Comparison of ENCODE assay signal across 3 cellular contexts in the genomic region with DNA sequence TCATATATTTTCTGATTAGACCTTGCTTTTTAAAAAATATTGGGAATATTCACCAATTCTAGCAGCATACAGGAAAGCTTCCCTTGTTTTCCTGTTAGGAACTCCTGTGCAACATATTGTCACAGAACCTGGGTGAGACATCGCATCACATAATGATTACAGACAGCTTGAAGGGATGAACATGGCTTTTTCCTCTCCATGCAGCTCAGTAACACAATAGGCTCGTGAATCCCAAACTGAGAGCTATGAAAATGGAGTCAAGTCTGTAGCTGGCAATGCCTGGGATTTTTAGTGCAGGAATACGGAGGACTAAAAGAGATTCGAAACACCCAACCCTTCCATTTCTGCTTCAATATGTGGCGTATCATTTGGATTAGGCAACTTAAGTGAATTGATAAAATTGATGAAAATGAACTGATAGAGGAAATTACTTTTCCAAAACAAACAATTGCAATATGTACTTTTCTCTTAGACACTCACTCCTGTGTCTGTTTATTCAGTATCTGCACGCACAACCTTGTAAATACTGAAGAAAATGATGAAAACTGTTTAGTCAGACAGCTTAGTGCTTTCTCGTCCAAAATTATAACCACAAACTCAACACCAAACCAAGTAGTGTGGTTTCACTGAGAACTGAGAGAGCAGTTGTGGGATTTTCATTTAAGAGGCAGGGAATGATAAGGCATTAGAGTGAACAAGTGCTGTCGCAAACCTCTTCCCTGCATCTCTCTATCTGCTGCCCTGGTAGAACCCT.
TF ChIP-seq lines count a peak whose summit lies in the region.

No MANE protein-coding gene starts in this region.

TF ChIP-seq in liver, 16 proteins besides CTCF, POLR2A, EP300 and RAD21:
- peak in 1 of 2 donors; percentile 53 for TF ChIP-seq RXRA (IDR thresholded peaks at IDR 0.05)
- TF ChIP-seq, protein P1, sequence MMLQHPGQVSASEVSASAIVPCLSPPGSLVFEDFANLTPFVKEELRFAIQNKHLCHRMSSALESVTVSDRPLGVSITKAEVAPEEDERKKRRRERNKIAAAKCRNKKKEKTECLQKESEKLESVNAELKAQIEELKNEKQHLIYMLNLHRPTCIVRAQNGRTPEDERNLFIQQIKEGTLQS (IDR thresholded peaks at IDR 0.05) = no peak
- no peak for TF ChIP-seq GABPA (IDR thresholded peaks at IDR 0.05 in 1 of 2, conservative IDR thresholded peaks at IDR 0.05 in 1 of 2)
- TF ChIP-seq NR2F2 (IDR thresholded peaks at IDR 0.05) = no peak
- TF ChIP-seq TAF1 (conservative IDR thresholded peaks at IDR 0.05) = no peak
- TF ChIP-seq HNF4A (conservative IDR thresholded peaks at IDR 0.05) = peak; percentile 19 to 50
- TF ChIP-seq, protein P2, sequence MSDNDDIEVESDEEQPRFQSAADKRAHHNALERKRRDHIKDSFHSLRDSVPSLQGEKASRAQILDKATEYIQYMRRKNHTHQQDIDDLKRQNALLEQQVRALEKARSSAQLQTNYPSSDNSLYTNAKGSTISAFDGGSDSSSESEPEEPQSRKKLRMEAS (IDR thresholded peaks at IDR 0.05) = peak; percentile 34
- no peak for TF ChIP-seq HNF4G (IDR thresholded peaks at IDR 0.05)
- TF ChIP-seq, protein P3, sequence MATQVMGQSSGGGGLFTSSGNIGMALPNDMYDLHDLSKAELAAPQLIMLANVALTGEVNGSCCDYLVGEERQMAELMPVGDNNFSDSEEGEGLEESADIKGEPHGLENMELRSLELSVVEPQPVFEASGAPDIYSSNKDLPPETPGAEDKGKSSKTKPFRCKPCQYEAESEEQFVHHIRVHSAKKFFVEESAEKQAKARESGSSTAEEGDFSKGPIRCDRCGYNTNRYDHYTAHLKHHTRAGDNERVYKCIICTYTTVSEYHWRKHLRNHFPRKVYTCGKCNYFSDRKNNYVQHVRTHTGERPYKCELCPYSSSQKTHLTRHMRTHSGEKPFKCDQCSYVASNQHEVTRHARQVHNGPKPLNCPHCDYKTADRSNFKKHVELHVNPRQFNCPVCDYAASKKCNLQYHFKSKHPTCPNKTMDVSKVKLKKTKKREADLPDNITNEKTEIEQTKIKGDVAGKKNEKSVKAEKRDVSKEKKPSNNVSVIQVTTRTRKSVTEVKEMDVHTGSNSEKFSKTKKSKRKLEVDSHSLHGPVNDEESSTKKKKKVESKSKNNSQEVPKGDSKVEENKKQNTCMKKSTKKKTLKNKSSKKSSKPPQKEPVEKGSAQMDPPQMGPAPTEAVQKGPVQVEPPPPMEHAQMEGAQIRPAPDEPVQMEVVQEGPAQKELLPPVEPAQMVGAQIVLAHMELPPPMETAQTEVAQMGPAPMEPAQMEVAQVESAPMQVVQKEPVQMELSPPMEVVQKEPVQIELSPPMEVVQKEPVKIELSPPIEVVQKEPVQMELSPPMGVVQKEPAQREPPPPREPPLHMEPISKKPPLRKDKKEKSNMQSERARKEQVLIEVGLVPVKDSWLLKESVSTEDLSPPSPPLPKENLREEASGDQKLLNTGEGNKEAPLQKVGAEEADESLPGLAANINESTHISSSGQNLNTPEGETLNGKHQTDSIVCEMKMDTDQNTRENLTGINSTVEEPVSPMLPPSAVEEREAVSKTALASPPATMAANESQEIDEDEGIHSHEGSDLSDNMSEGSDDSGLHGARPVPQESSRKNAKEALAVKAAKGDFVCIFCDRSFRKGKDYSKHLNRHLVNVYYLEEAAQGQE (IDR thresholded peaks at IDR 0.05) = peak; percentile 38
- TF ChIP-seq EGR1 (IDR thresholded peaks at IDR 0.05; ENCODE audit: low read depth in 2 of 2) = no peak
- TF ChIP-seq JUND (IDR thresholded peaks at IDR 0.05) = peak in 1 of 2 donors; percentile 37
- TF ChIP-seq FOXA2 (IDR thresholded peaks at IDR 0.05) = peak; percentile 95
- TF ChIP-seq, protein P4, sequence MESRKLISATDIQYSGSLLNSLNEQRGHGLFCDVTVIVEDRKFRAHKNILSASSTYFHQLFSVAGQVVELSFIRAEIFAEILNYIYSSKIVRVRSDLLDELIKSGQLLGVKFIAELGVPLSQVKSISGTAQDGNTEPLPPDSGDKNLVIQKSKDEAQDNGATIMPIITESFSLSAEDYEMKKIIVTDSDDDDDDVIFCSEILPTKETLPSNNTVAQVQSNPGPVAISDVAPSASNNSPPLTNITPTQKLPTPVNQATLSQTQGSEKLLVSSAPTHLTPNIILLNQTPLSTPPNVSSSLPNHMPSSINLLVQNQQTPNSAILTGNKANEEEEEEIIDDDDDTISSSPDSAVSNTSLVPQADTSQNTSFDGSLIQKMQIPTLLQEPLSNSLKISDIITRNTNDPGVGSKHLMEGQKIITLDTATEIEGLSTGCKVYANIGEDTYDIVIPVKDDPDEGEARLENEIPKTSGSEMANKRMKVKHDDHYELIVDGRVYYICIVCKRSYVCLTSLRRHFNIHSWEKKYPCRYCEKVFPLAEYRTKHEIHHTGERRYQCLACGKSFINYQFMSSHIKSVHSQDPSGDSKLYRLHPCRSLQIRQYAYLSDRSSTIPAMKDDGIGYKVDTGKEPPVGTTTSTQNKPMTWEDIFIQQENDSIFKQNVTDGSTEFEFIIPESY (IDR thresholded peaks at IDR 0.05) = peak; percentile 24
- TF ChIP-seq FOXA1 (IDR thresholded peaks at IDR 0.05) = peak; percentile 87
- peak; percentile 69 for TF ChIP-seq YY1 (IDR thresholded peaks at IDR 0.05)
- no peak for TF ChIP-seq SP1 (IDR thresholded peaks at IDR 0.05)

TF ChIP-seq in HepG2, 621 proteins besides CTCF, POLR2A, EP300 and RAD21:
- no peak for TF ChIP-seq TAF15 (IDR thresholded peaks at IDR 0.05; ENCODE audit: low read depth, low read length, poor library complexity, severe bottlenecking)
- TF ChIP-seq KLF6 (CRISPR knock-in tag; IDR thresholded peaks at IDR 0.05) = no peak
- no peak for TF ChIP-seq ZKSCAN8 (CRISPR knock-in tag; IDR thresholded peaks at IDR 0.05; ENCODE audit: borderline replicate concordance)
- TF ChIP-seq, protein P5, sequence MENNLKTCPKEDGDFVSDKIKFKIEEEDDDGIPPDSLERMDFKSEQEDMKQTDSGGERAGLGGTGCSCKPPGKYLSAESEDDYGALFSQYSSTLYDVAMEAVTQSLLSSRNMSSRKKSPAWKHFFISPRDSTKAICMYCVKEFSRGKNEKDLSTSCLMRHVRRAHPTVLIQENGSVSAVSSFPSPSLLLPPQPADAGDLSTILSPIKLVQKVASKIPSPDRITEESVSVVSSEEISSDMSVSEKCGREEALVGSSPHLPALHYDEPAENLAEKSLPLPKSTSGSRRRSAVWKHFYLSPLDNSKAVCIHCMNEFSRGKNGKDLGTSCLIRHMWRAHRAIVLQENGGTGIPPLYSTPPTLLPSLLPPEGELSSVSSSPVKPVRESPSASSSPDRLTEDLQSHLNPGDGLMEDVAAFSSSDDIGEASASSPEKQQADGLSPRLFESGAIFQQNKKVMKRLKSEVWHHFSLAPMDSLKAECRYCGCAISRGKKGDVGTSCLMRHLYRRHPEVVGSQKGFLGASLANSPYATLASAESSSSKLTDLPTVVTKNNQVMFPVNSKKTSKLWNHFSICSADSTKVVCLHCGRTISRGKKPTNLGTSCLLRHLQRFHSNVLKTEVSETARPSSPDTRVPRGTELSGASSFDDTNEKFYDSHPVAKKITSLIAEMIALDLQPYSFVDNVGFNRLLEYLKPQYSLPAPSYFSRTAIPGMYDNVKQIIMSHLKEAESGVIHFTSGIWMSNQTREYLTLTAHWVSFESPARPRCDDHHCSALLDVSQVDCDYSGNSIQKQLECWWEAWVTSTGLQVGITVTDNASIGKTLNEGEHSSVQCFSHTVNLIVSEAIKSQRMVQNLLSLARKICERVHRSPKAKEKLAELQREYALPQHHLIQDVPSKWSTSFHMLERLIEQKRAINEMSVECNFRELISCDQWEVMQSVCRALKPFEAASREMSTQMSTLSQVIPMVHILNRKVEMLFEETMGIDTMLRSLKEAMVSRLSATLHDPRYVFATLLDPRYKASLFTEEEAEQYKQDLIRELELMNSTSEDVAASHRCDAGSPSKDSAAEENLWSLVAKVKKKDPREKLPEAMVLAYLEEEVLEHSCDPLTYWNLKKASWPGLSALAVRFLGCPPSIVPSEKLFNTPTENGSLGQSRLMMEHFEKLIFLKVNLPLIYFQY (CRISPR knock-in tag; IDR thresholded peaks at IDR 0.05; ENCODE audit: borderline replicate concordance) = no peak
- no peak for TF ChIP-seq ZNF558 (CRISPR knock-in tag; IDR thresholded peaks at IDR 0.05; ENCODE audit: borderline replicate concordance)
- TF ChIP-seq ZNF30 (CRISPR knock-in tag; IDR thresholded peaks at IDR 0.05) = no peak
- no peak for TF ChIP-seq RXRB (CRISPR knock-in tag; IDR thresholded peaks at IDR 0.05; ENCODE audit: borderline replicate concordance)
- TF ChIP-seq JDP2 (CRISPR knock-in tag; IDR thresholded peaks at IDR 0.05; ENCODE audit: borderline replicate concordance) = no peak
- TF ChIP-seq JUN (CRISPR knock-in tag; IDR thresholded peaks at IDR 0.05) = no peak
- TF ChIP-seq ZNF703 (CRISPR knock-in tag; IDR thresholded peaks at IDR 0.05; ENCODE audit: borderline replicate concordance) = no peak
- TF ChIP-seq, protein P6, sequence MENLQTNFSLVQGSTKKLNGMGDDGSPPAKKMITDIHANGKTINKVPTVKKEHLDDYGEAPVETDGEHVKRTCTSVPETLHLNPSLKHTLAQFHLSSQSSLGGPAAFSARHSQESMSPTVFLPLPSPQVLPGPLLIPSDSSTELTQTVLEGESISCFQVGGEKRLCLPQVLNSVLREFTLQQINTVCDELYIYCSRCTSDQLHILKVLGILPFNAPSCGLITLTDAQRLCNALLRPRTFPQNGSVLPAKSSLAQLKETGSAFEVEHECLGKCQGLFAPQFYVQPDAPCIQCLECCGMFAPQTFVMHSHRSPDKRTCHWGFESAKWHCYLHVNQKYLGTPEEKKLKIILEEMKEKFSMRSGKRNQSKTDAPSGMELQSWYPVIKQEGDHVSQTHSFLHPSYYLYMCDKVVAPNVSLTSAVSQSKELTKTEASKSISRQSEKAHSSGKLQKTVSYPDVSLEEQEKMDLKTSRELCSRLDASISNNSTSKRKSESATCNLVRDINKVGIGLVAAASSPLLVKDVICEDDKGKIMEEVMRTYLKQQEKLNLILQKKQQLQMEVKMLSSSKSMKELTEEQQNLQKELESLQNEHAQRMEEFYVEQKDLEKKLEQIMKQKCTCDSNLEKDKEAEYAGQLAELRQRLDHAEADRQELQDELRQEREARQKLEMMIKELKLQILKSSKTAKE (CRISPR knock-in tag; IDR thresholded peaks at IDR 0.05; ENCODE audit: borderline replicate concordance) = no peak
- TF ChIP-seq FOSL1 (CRISPR knock-in tag; IDR thresholded peaks at IDR 0.05; ENCODE audit: borderline replicate concordance) = no peak
- TF ChIP-seq ZNF224 (CRISPR knock-in tag; IDR thresholded peaks at IDR 0.05) = no peak

TF ChIP-seq in SK-N-SH, 30 proteins besides CTCF, POLR2A, EP300 and RAD21:
- TF ChIP-seq, protein P7, sequence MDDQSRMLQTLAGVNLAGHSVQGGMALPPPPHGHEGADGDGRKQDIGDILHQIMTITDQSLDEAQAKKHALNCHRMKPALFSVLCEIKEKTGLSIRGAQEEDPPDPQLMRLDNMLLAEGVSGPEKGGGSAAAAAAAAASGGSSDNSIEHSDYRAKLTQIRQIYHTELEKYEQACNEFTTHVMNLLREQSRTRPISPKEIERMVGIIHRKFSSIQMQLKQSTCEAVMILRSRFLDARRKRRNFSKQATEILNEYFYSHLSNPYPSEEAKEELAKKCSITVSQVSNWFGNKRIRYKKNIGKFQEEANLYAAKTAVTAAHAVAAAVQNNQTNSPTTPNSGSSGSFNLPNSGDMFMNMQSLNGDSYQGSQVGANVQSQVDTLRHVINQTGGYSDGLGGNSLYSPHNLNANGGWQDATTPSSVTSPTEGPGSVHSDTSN (IDR thresholded peaks at IDR 0.05) = no peak
- TF ChIP-seq, protein P2 (IDR thresholded peaks at IDR 0.05; ENCODE audit: low read depth) = no peak
- TF ChIP-seq, protein P8, sequence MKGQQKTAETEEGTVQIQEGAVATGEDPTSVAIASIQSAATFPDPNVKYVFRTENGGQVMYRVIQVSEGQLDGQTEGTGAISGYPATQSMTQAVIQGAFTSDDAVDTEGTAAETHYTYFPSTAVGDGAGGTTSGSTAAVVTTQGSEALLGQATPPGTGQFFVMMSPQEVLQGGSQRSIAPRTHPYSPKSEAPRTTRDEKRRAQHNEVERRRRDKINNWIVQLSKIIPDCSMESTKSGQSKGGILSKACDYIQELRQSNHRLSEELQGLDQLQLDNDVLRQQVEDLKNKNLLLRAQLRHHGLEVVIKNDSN (IDR thresholded peaks at IDR 0.05; ENCODE audit: borderline replicate concordance, low read depth) = no peak
- TF ChIP-seq FOXM1 (IDR thresholded peaks at IDR 0.05; ENCODE audit: low read depth) (no peak), NFIC (IDR thresholded peaks at IDR 0.05; ENCODE audit: borderline replicate concordance) (no peak), RCOR1 (IDR thresholded peaks at IDR 0.05; ENCODE audit: low read length) (no peak), FOSL2 (IDR thresholded peaks at IDR 0.05; ENCODE audit: borderline replicate concordance, low read depth) (no peak), MEF2A (IDR thresholded peaks at IDR 0.05; ENCODE audit: borderline replicate concordance, low read depth) (no peak)
- TF ChIP-seq, protein P4 (IDR thresholded peaks at IDR 0.05; ENCODE audit: borderline replicate concordance, low read depth) = no peak
TF ChIP-seq in SK-N-SH: peak in this region for 0.
